In the genomic region with DNA sequence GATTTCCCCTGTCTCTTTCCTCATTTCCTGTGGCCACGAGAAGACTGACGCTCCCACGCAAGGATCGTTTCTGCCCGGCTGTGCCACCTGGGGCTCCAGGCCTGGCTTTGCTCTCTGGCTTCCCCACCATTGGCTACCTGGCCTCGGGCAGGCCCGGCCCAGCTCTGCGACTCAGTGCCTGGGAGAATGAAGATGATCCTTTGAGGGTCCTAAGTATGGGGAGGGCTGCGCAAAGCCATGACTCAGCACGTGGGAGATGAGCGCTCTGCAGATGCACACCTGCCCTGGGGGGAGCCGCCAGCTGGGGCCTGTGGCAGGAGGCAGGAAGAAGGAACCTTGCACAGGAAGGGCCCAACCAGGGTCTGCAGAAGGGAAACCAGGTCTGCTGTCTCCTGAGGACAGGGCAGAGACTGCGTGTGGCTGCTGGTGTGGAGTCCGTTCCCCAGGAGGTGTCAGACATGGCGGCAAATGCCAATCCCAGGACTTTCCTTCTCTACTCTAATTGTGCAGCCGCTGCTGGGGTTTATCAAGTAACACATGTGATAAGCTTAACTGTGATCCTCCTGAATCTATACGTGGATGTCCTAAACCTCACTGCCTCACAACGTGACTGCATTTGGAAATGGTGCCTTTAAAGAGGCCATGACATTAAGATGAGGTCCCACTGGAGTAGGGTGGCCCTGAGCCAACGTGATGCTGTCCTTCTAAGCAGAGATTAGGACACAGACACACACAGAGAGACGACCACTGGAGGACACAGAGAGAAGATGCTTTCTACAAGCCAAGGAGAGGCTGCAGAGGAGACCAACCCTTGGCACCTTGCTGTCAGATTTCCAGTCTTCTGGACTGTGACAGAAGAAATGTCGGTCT, we compare ENCODE assay signal across 8 cellular contexts. TPM values are rescaled to one million over a fixed set of nuclear protein-coding genes. Genes with fewer than 3 reads are reported as not detected.
A peak's percentile ranks its signal among the peaks of the same experiment; 100 is the strongest.
DNase-seq lines count a peak whose midpoint lies in the region; ATAC-seq, FAIRE-seq and TF ChIP-seq lines count a peak whose summit lies in the region.

No MANE protein-coding gene starts in this region.

- no peak for ATAC-seq in GM12878
- no peak for ATAC-seq in stimulated activated naive CD8-positive, alpha-beta T cell treated with anti-CD3 and anti-CD28 coated beads, Interleukin-15, Interleukin-2, amounts not matched to agents 100 U/mL and 50 U/mL, for 24 hours

- WGBS in GM12878 (ENCODE audit: insufficient coverage, insufficient replicate concordance, low lambda C conversion rate, missing lambda C conversion rate), result 62% methylated on average over 21 of the region's 21 CpGs

- TF ChIP-seq POLR2A in GM12878 (IDR thresholded peaks at IDR 0.05; ENCODE audit: low read depth, low read length), result no peak

- peak overlapping the region; percentile 65 for H3K27ac ChIP-seq in GM12878 (ENCODE audit: control insufficient read depth, insufficient read depth)

- H3K4me1 Mint-ChIP-seq in activated CD4-positive, alpha-beta T cell treated with anti-CD3 and anti-CD28 coated beads, Interleukin-2, amount 10 ng/mL, durations not matched to agents 24 days and 14 days, result peaks cover 89% of the 10 kb centered on the region

- RAD21 ChIA-PET in GM12878 (lab: Charles Lee; ENCODE audit: unreplicated experiment), result interaction anchor here (0.9 to 6.0 kb wide), 4 partner anchors 30 to 99 kb away, joined by 3 to 73 read pairs (median 4); partner anchors contain the start of gene MBP

- H3K9me3 Mint-ChIP-seq in activated CD4-positive, alpha-beta T cell treated with anti-CD3 and anti-CD28 coated beads, Interleukin-2, amount 10 ng/mL, durations not matched to agents 24 days and 14 days, result no peaks in the 10 kb centered on the region

- no TSS peak for BruUV-seq in GM12878 (replicated peaks; lab: Mats Ljungman, UMichigan)

- H3K4me1 ChIP-seq in GM12878 (ENCODE audit: control insufficient read depth, insufficient read depth, low read length), result peaks cover 78% of the 10 kb centered on the region

- H3K36me3 Mint-ChIP-seq in activated CD4-positive, alpha-beta T cell treated with anti-CD3 and anti-CD28 coated beads, Interleukin-2, amount 10 ng/mL, durations not matched to agents 24 days and 14 days (ENCODE audit: low read depth), result peaks cover 65% of the 10 kb centered on the region

- H3K27me3 ChIP-seq in GM12878 (replicated peaks in 1 of 2; ENCODE audit: control insufficient read depth in 2 of 2, insufficient read depth in 2 of 2, low read length in 1 of 2), result no peaks in the 10 kb centered on the region

- no peak overlapping the region for H3K4me3 ChIP-seq in GM12878

- CTCF ChIA-PET in GM12878 (lab: Yijun Ruan, JAX), result interaction anchor here (1.0 to 2.7 kb wide), 4 partner anchors 22 to 112 kb away, joined by 3 to 10 read pairs (median 4); no protein-coding TSS in a partner anchor

- peaks cover 11 to 25% of the 10 kb centered on the region in 2 experiments for H3K36me3 ChIP-seq in GM12878 (ENCODE audit: control insufficient read depth in 2 of 2, insufficient read depth in 2 of 2, low read length in 1 of 2)

- no peak for TF ChIP-seq CTCF in GM12878 (IDR thresholded peaks at IDR 0.05 in 2 of 3, conservative IDR thresholded peaks at IDR 0.05 in 1 of 3; ENCODE audit: control insufficient read depth in 2 of 3, extremely low read depth in 1 of 3, insufficient read depth in 1 of 3, low read depth in 3 of 3, low read length in 3 of 3)

- DNase-seq in activated CD4-positive, alpha-beta T cell treated with anti-CD3 and anti-CD28 coated beads, Interleukin-2, amount 10 ng/mL, durations not matched to agents 24 days and 14 days, result peak; percentile 76
- no peak for DNase-seq in activated CD4-positive, alpha-beta T cell treated with anti-CD3 and anti-CD28 coated beads, Interleukin-2, amount 50 U/mL, for 48 hours
- DNase-seq in MV-4-11 (lab: John Stamatoyannopoulos, UW), result peak; percentile 18
- DNase-seq in GM12878 (ENCODE audit: low read depth, low spot score), result no peak
- DNase-seq in stimulated activated naive CD8-positive, alpha-beta T cell treated with anti-CD3 and anti-CD28 coated beads, Interleukin-15, Interleukin-2, amounts not matched to agents 100 U/mL and 50 U/mL, for 24 hours, result peak; percentile 52
- no peak for DNase-seq in NCI-H524 (lab: John Stamatoyannopoulos, UW)
- no peak for DNase-seq in COLO829 (ENCODE audit: low spot score)
- DNase-seq in NOMO-1 treated with dmso at 0.1 percent for 144 hours (lab: John Stamatoyannopoulos, UW; ENCODE audit: unreplicated experiment), result no peak

- TF ChIP-seq RAD21 in GM12878 (IDR thresholded peaks at IDR 0.05; ENCODE audit: insufficient read depth, low read depth, low read length), result no peak

- H3K9ac ChIP-seq in GM12878 (ENCODE audit: control insufficient read depth, insufficient read depth, low read length), result peak overlapping the region; percentile 4; the same call in 1 of the 2 replicates

- no peaks in the 10 kb centered on the region for H4K20me1 ChIP-seq in GM12878 (ENCODE audit: control insufficient read depth, insufficient read depth)

- intact Hi-C loops in activated CD4-positive, alpha-beta T cell treated with anti-CD3 and anti-CD28 coated beads, Interleukin-2, amount 10 ng/mL, durations not matched to agents 24 days and 14 days (cut with micrococcal nuclease), result no loop called here
- intact Hi-C loops in GM12878 (cut with micrococcal nuclease; ENCODE audit: unreplicated experiment), result no loop called here

- no peak overlapping the region for H2AFZ ChIP-seq in GM12878 (ENCODE audit: control insufficient read depth, low read depth, low read length)

- H3K27ac Mint-ChIP-seq in activated CD4-positive, alpha-beta T cell treated with anti-CD3 and anti-CD28 coated beads, Interleukin-2, amount 10 ng/mL, durations not matched to agents 24 days and 14 days, result peak overlapping the region; percentile 97

- POLR2A ChIA-PET in GM12878 (lab: Charles Lee), result no interaction called here

- no peak for TF ChIP-seq EP300 in GM12878 (IDR thresholded peaks at IDR 0.05; ENCODE audit: borderline replicate concordance in 1 of 2, control insufficient read depth in 1 of 2, low read depth in 2 of 2, low read length in 2 of 2)

- in situ Hi-C loops in GM12878 (cut with MboI), result loop anchor here (25.0 kb wide), 1 partner anchor 1887 kb away; the partner anchor contains the start of genes PTGR3 and TSHZ1

- no peaks in the 10 kb centered on the region for H3K27me3 Mint-ChIP-seq in activated CD4-positive, alpha-beta T cell treated with anti-CD3 and anti-CD28 coated beads, Interleukin-2, amount 10 ng/mL, durations not matched to agents 24 days and 14 days

- peaks cover 44% of the 10 kb centered on the region for H3K79me2 ChIP-seq in GM12878 (ENCODE audit: control insufficient read depth, insufficient read depth, low read length)

- peak overlapping the region; percentile 80 for H3K4me3 Mint-ChIP-seq in activated CD4-positive, alpha-beta T cell treated with anti-CD3 and anti-CD28 coated beads, Interleukin-2, amount 10 ng/mL, durations not matched to agents 24 days and 14 days

- no peaks in the 10 kb centered on the region; the same call in 2 of the 3 replicates for H3K9me3 ChIP-seq in GM12878 (replicated peaks; ENCODE audit: control insufficient read depth, insufficient read depth, low read length)

- SMC1A ChIA-PET in GM12878 (lab: Charles Lee; ENCODE audit: uncharacterized antibody, unreplicated experiment), result interaction anchor here (1.3 to 3.1 kb wide), 2 partner anchors 11 to 23 kb away, joined by 3 to 57 read pairs; no protein-coding TSS in a partner anchor

- FAIRE-seq in GM12878 (lab: Jason Lieb, UNC), result no peak

- H3K4me2 ChIP-seq in GM12878 (ENCODE audit: control insufficient read depth, insufficient read depth), result peak overlapping the region; percentile 28

TF ChIP-seq in GM12878, 131 proteins besides CTCF, POLR2A, EP300 and RAD21 (continues in another document):
- TF ChIP-seq ETV6 (conservative IDR thresholded peaks at IDR 0.05 in 1 of 2, IDR thresholded peaks at IDR 0.05 in 1 of 2; ENCODE audit: borderline replicate concordance in 1 of 2, low read depth in 1 of 2) (peak in 1 of 2 experiments; percentile 26; a peak in 1 of 4 replicates), RBBP5 (conservative IDR thresholded peaks at IDR 0.05) (no peak), NKRF (conservative IDR thresholded peaks at IDR 0.05) (no peak), TCF3 (IDR thresholded peaks at IDR 0.05; ENCODE audit: borderline replicate concordance, insufficient read depth, low read depth, low read length) (peak; percentile 91)

RNA-seq across cellular contexts. Expression of gene MBP, which starts 32.8 kb away (rescaled TPM):
- 60.2 and 63.1 TPM in 2 replicates for total RNA-seq in activated CD4-positive, alpha-beta T cell treated with anti-CD3 and anti-CD28 coated beads, Interleukin-2, amount 10 ng/mL, durations not matched to agents 24 days and 14 days
- total RNA-seq in GM12878 (2013; cell fraction: nucleolus; rRNA removed), result 143 and 147 TPM in 2 replicates
- total RNA-seq in GM12878 (2014; rRNA removed) (41.1 and 43.2 TPM in 2 replicates), GM12878 (2014; rRNA removed; fragmentation: Illumina TruSeq; extraction: Trizol) (33.5 and 34.6 TPM in 2 replicates), GM12878 (2021) (52.5 and 55.8 TPM in 2 replicates)
- polyA plus RNA-seq in GM12878 (2011; ENCODE audit: low read depth), result 19.6 TPM
- polyA plus RNA-seq in GM12878 (2011; rRNA removed) (67.8 and 75.9 TPM in 2 replicates), GM12878 (2014; fragmentation: Illumina TruSeq; extraction: Trizol) (38.6 and 41.9 TPM in 2 replicates), GM12878 (2014; fragmentation: Nextera tagmentation; extraction: Ambion mirVana) (10 to 100 TPM; 12.2 to 13.3 TPM), GM12878 (2014; rRNA removed) (34.0 and 35.0 TPM in 2 replicates), GM12878 (2016; fragmentation: Nextera tagmentation; extraction: Ambion mirVana) (10 to 100 TPM; 42.2 to 42.4 TPM)
- polyA plus RNA-seq in GM12878 (2011; cell fraction: cytosol; rRNA removed), result 43.5 and 56.5 TPM in 2 replicates
- polyA plus RNA-seq in GM12878 (2011; cell fraction: nucleus; rRNA removed), result 42.3 and 48.6 TPM in 2 replicates
- polyA plus RNA-seq in GM12878 (2012), result 22.9 and 32.1 TPM in 2 replicates
- polyA minus RNA-seq in GM12878 (2011; rRNA and poly(A)+ RNA removed), result 65.0 and 79.1 TPM in 2 replicates
- 29.4 and 33.1 TPM in 2 replicates for polyA minus RNA-seq in GM12878 (2011; cell fraction: cytosol; rRNA and poly(A)+ RNA removed)
- 36.0 and 54.1 TPM in 2 replicates for polyA minus RNA-seq in GM12878 (2011; cell fraction: nucleus; rRNA and poly(A)+ RNA removed)

Comparison
In these comparisons a context has a peak if more than half of its experiments do, and no peak if none do; other contexts are left out.
1. DNase-seq: peak in activated CD4-positive, alpha-beta T cell treated with anti-CD3 and anti-CD28 coated beads, Interleukin-2, amount 10 ng/mL, durations not matched to agents 24 days and 14 days (single experiment), MV-4-11 (single experiment) and stimulated activated naive CD8-positive, alpha-beta T cell treated with anti-CD3 and anti-CD28 coated beads, Interleukin-15, Interleukin-2, amounts not matched to agents 100 U/mL and 50 U/mL, for 24 hours (single experiment); none in activated CD4-positive, alpha-beta T cell treated with anti-CD3 and anti-CD28 coated beads, Interleukin-2, amount 50 U/mL, for 48 hours (0 of 2), GM12878 (single experiment), NCI-H524 (0 of 2), COLO829 (single experiment) and NOMO-1 treated with dmso at 0.1 percent for 144 hours (single experiment).